In genomic region chr1:227948493-227949260, GRCh38 we compare ENCODE assay signal across 8 cellular contexts. TPM values are rescaled to one million over a fixed set of nuclear protein-coding genes. Genes with fewer than 3 reads are reported as not detected.
DNase-seq lines count a peak whose midpoint lies in the region; ATAC-seq, FAIRE-seq and TF ChIP-seq lines count a peak whose summit lies in the region.

No MANE protein-coding gene starts in this region.

- TF ChIP-seq EP300 in K562 (IDR thresholded peaks at IDR 0.05; ENCODE audit: low read length) = no peak

- WGBS in K562 (ENCODE audit: insufficient coverage, low coverage, missing lambda C conversion rate) = 22% methylated on average over 25 of the region's 25 CpGs

- H3K4me1 ChIP-seq in K562 (replicated peaks in 1 of 2; ENCODE audit: control insufficient read depth in 2 of 2, insufficient read depth in 2 of 2, low read length in 2 of 2) = peaks cover 2 to 51% of the 10 kb centered on the region in 2 experiments; a peak in 4 of 5 replicates

- no peaks in the 10 kb centered on the region for H3K79me2 ChIP-seq in K562 (ENCODE audit: control insufficient read depth, insufficient read depth, low read length)

- in situ Hi-C loops in K562 (cut with MboI) = no loop called here

- no peak overlapping the region for H3K27ac ChIP-seq in K562 (ENCODE audit: extremely low read depth, low read depth, low read length)

- BruUV-seq in K562 (replicated peaks; lab: Mats Ljungman, UMichigan) = no TSS peak

- H3K36me3 ChIP-seq in H7 (replicated peaks; ENCODE audit: control insufficient read depth, insufficient read depth, low read length) (no peaks in the 10 kb centered on the region), K562 (ENCODE audit: control insufficient read depth, insufficient read depth, low read length) (no peaks in the 10 kb centered on the region)

- no peak for TF ChIP-seq RAD21 in K562 (CRISPR knock-in tag; conservative IDR thresholded peaks at IDR 0.05 in 1 of 2, IDR thresholded peaks at IDR 0.05 in 1 of 2)

- peaks cover 17% of the 10 kb centered on the region for H4K20me1 ChIP-seq in K562 (replicated peaks; ENCODE audit: control insufficient read depth, insufficient read depth, low read length)

- DNase-seq in A172 (ENCODE audit: low spot score) = peak; percentile 35
- DNase-seq in H7 = peak; percentile 36
- DNase-seq in K562 (ENCODE audit: extremely low read depth in 1 of 4, low spot score in 3 of 4) = peak in 1 of 4 experiments; percentile 17
- peak; percentile 84 for DNase-seq in mesenteric fat pad (ENCODE audit: low spot score)
- no peak for DNase-seq in urothelium cell line (ENCODE audit: low spot score)
- no peak for DNase-seq in HPDE6-E6E7 (ENCODE audit: extremely low spot score)
- DNase-seq in NCI-H82 treated with DMSO at 0.1 percent for 48 hours (lab: John Stamatoyannopoulos, UW; ENCODE audit: unreplicated experiment) = no peak
- DNase-seq in OCI-M1 (lab: John Stamatoyannopoulos, UW) = no peak

- ATAC-seq in K562 = no peak

- H3K9me1 ChIP-seq in K562 (ENCODE audit: control insufficient read depth, insufficient read depth, low read length) = no peaks in the 10 kb centered on the region

- peak overlapping the region; percentile 48 for H3K4me2 ChIP-seq in K562 (ENCODE audit: insufficient read depth, low read length)

- CTCF ChIA-PET in K562 (lab: Yijun Ruan, JAX; ENCODE audit: low intra/inter-chr PET ratio) = interaction anchor here (0.7 kb wide), 1 partner anchor 567 kb away, joined by 3 read pairs; no protein-coding TSS in a partner anchor

- no peaks in the 10 kb centered on the region for H3K9me3 ChIP-seq in K562 (replicated peaks; ENCODE audit: control insufficient read depth, insufficient read depth, low read depth, low read length)

- POLR2A ChIA-PET in K562 (lab: Yijun Ruan, JAX) = interaction anchor here (0.6 to 0.7 kb wide), 2 partner anchors 214 to 714 kb away, joined by 3 to 4 read pairs; partner anchors contain the start of genes JMJD4 and SNAP47

- peak overlapping the region in 1 of 2 experiments; percentile 83; a peak in 2 of 4 replicates for H3K9ac ChIP-seq in K562 (ENCODE audit: insufficient read depth in 1 of 2, low read depth in 2 of 2, low read length in 2 of 2)

- H3K4me3 ChIP-seq in H7 (ENCODE audit: insufficient read depth, low read depth, low read length) (peak overlapping the region; percentile 74), K562 (peak overlapping the region; percentile 40; the same call in 1 of the 2 replicates)

- peak overlapping the region; percentile 29; the same call in 1 of the 2 replicates for H2AFZ ChIP-seq in K562 (ENCODE audit: low read depth, low read length)

- no peak for FAIRE-seq in K562 (lab: Jason Lieb, UNC)
- no peak for FAIRE-seq in urothelium cell line (lab: Jason Lieb, UNC)

- H3K27me3 ChIP-seq in H7 (ENCODE audit: control insufficient read depth, insufficient read depth, low read length) (peaks cover 16% of the 10 kb centered on the region), K562 (ENCODE audit: control insufficient read depth in 2 of 2, insufficient read depth in 2 of 2, low read length in 2 of 2) (peaks cover 16 to 81% of the 10 kb centered on the region in 2 experiments)

- no peak for TF ChIP-seq POLR2A in K562 (conservative IDR thresholded peaks at IDR 0.05)

- intact Hi-C loops in K562 (cut with micrococcal nuclease) = loop anchor here (10.0 kb wide), 1 partner anchor 494 kb away; no protein-coding TSS in a partner anchor

- no peak for TF ChIP-seq CTCF in K562 (IDR thresholded peaks at IDR 0.05 in 2 of 3, conservative IDR thresholded peaks at IDR 0.05 in 1 of 3; ENCODE audit: insufficient read depth in 2 of 3, low read depth in 1 of 3, low read length in 3 of 3)

TF ChIP-seq in K562, 482 proteins besides CTCF, POLR2A, EP300 and RAD21:
- TF ChIP-seq FOXA3 (CRISPR knock-in tag; conservative IDR thresholded peaks at IDR 0.05 in 1 of 2, IDR thresholded peaks at IDR 0.05 in 1 of 2) (no peak), NRF1 (conservative IDR thresholded peaks at IDR 0.05 in 1 of 2, IDR thresholded peaks at IDR 0.05 in 1 of 2) (peak; percentile 62 to 66), SETDB1 (IDR thresholded peaks at IDR 0.05; ENCODE audit: low read length) (no peak), HNRNPLL (IDR thresholded peaks at IDR 0.05; ENCODE audit: low read depth, low read length, poor library complexity, severe bottlenecking) (peak; percentile 88), BRCA1 (IDR thresholded peaks at IDR 0.05) (no peak), BRCA1 (CRISPR knock-in tag; IDR thresholded peaks at IDR 0.05) (no peak)
- TF ChIP-seq, protein P1, sequence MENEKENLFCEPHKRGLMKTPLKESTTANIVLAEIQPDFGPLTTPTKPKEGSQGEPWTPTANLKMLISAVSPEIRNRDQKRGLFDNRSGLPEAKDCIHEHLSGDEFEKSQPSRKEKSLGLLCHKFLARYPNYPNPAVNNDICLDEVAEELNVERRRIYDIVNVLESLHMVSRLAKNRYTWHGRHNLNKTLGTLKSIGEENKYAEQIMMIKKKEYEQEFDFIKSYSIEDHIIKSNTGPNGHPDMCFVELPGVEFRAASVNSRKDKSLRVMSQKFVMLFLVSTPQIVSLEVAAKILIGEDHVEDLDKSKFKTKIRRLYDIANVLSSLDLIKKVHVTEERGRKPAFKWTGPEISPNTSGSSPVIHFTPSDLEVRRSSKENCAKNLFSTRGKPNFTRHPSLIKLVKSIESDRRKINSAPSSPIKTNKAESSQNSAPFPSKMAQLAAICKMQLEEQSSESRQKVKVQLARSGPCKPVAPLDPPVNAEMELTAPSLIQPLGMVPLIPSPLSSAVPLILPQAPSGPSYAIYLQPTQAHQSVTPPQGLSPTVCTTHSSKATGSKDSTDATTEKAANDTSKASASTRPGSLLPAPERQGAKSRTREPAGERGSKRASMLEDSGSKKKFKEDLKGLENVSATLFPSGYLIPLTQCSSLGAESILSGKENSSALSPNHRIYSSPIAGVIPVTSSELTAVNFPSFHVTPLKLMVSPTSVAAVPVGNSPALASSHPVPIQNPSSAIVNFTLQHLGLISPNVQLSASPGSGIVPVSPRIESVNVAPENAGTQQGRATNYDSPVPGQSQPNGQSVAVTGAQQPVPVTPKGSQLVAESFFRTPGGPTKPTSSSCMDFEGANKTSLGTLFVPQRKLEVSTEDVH (IDR thresholded peaks at IDR 0.05; ENCODE audit: low read depth, partially characterized antibody) = no peak

RNA-seq across cellular contexts. Expression of gene WNT9A, which starts 0.9 kb away (rescaled TPM):
- 23.7 and 25.8 TPM in 2 replicates for total RNA-seq in A172 (2014; rRNA removed; shearing (Covaris generic))
- total RNA-seq in H7 (2014; rRNA removed; shearing (Covaris generic)) = 3.2 and 4.0 TPM in 2 replicates
- 0.44 and 0.51 TPM in 2 replicates for total RNA-seq in K562 (2011; cell fraction: chromatin; rRNA removed; ENCODE audit: low replicate concordance)
- 0.26 and 0.67 TPM in 2 replicates for total RNA-seq in K562 (2011; cell fraction: nucleolus; rRNA removed)
- 0.37 and 0.61 TPM in 2 replicates for total RNA-seq in K562 (2011; cell fraction: nucleoplasm; rRNA removed)
- total RNA-seq in K562 (2014; rRNA removed) = 0.04 TPM in 1 of 2 replicates, not detected in the other
- 0.04 TPM in 1 of 2 replicates, not detected in the other for total RNA-seq in K562 (2014; rRNA removed; fragmentation: Illumina TruSeq; extraction: Trizol)
- total RNA-seq in K562 (2015; rRNA removed; fragmentation: Illumina TruSeq; extraction: Trizol) = not detected in 2 replicates
- 0.04 and 0.16 TPM in 2 replicates for total RNA-seq in K562 (2021)
- 0.10 and 0.12 TPM in 2 replicates for polyA plus RNA-seq in K562 (2011; rRNA removed)
- 0.09 and 0.19 TPM in 2 replicates for polyA plus RNA-seq in K562 (2011; cell fraction: cytosol; rRNA removed)
- 0.30 and 0.39 TPM in 2 replicates for polyA plus RNA-seq in K562 (2011; cell fraction: nucleus; rRNA removed)
- polyA plus RNA-seq in K562 (2012) = 0.12 and 0.19 TPM in 2 replicates
- 0.03 and 0.07 TPM in 2 replicates for polyA plus RNA-seq in K562 (2014; fragmentation: Illumina TruSeq; extraction: Trizol)
- polyA plus RNA-seq in K562 (2014; fragmentation: Nextera tagmentation; extraction: Ambion mirVana) = not detected
- polyA plus RNA-seq in K562 (2014; rRNA removed) = 0.07 and 0.17 TPM in 2 replicates
- 0.25 and 0.36 TPM in 2 replicates for polyA minus RNA-seq in K562 (2011; rRNA and poly(A)+ RNA removed)
- 0.46 TPM in 1 of 2 replicates, not detected in the other for polyA minus RNA-seq in K562 (2011; cell fraction: cytosol; rRNA and poly(A)+ RNA removed)
- polyA minus RNA-seq in K562 (2011; cell fraction: nucleus; rRNA and poly(A)+ RNA removed) = 0.11 and 0.13 TPM in 2 replicates
- 1.3 TPM for total RNA-seq in mesenteric fat pad

RNA-seq across cellular contexts. Expression of gene WNT3A, which starts 58.1 kb away (rescaled TPM):
- 0.72 TPM in 1 of 2 replicates, not detected in the other for total RNA-seq in A172 (2014; rRNA removed; shearing (Covaris generic))
- 0.31 and 0.33 TPM in 2 replicates for total RNA-seq in H7 (2014; rRNA removed; shearing (Covaris generic))
- total RNA-seq in K562 (2011; cell fraction: chromatin; rRNA removed; ENCODE audit: low replicate concordance) = not detected in 2 replicates
- not detected in 2 replicates for total RNA-seq in K562 (2011; cell fraction: nucleolus; rRNA removed)
- total RNA-seq in K562 (2011; cell fraction: nucleoplasm; rRNA removed) = not detected in 2 replicates
- total RNA-seq in K562 (2014; rRNA removed) (not detected in 2 replicates), K562 (2014; rRNA removed; fragmentation: Illumina TruSeq; extraction: Trizol) (not detected in 2 replicates), K562 (2015; rRNA removed; fragmentation: Illumina TruSeq; extraction: Trizol) (not detected in 2 replicates), K562 (2021) (not detected in 2 replicates), mesenteric fat pad (not detected)
- polyA plus RNA-seq in K562 (2011; rRNA removed) (not detected in 2 replicates), K562 (2014; fragmentation: Illumina TruSeq; extraction: Trizol) (not detected in 2 replicates), K562 (2014; fragmentation: Nextera tagmentation; extraction: Ambion mirVana) (not detected), K562 (2014; rRNA removed) (not detected in 2 replicates)
- polyA plus RNA-seq in K562 (2011; cell fraction: cytosol; rRNA removed) = not detected in 2 replicates
- not detected in 2 replicates for polyA plus RNA-seq in K562 (2011; cell fraction: nucleus; rRNA removed)
- polyA plus RNA-seq in K562 (2012) = not detected in 2 replicates
- not detected in 2 replicates for polyA minus RNA-seq in K562 (2011; rRNA and poly(A)+ RNA removed)
- not detected in 2 replicates for polyA minus RNA-seq in K562 (2011; cell fraction: cytosol; rRNA and poly(A)+ RNA removed)
- not detected in 2 replicates for polyA minus RNA-seq in K562 (2011; cell fraction: nucleus; rRNA and poly(A)+ RNA removed)

Comparison
In these comparisons a context has a peak if more than half of its experiments do, and no peak if none do; other contexts are left out.
1. DNase-seq: peak in A172 (single experiment), H7 (single experiment) and mesenteric fat pad (single experiment); none in urothelium cell line (single experiment), HPDE6-E6E7 (single experiment), NCI-H82 treated with DMSO at 0.1 percent for 48 hours (single experiment) and OCI-M1 (single experiment).